ENCODE assay signal across 20 cellular contexts in genomic region chr2:25597881-25598280, GRCh38.
"Had no signal": no experiment of that assay in that cellular context is flagged by ENCODE, and none has a peak within 500 bp of the region (broad histone marks: within the 10 kb centered on the region; RNA-seq: fewer than 3 reads in every experiment).

No MANE protein-coding gene starts in this region.

- H3K79me2 ChIP-seq: parathyroid adenoma had no signal

- H3K9me3 ChIP-seq: gastrocnemius medialis, mucosa of descending colon, neutrophil, suprapubic skin had no signal

- ATAC-seq: gastrocnemius medialis, mucosa of descending colon had no signal

- H3K9me3 Mint-ChIP-seq: activated CD4-positive, alpha-beta memory T cell treated with anti-CD3 and anti-CD28 coated beads, Interleukin-2, amount 10 ng/mL, durations not matched to agents 7 days and 5 days; endodermal cell; natural killer cell; type B pancreatic cell had no signal

- FAIRE-seq: islet of Langerhans had no signal

- H3K27me3 Mint-ChIP-seq: activated CD4-positive, alpha-beta memory T cell treated with anti-CD3 and anti-CD28 coated beads, Interleukin-2, amount 10 ng/mL, durations not matched to agents 7 days and 5 days; type B pancreatic cell had no signal

- H3K36me3 ChIP-seq: gastrocnemius medialis, neutrophil, suprapubic skin had no signal

- H3K27ac ChIP-seq: gastrocnemius medialis, neutrophil, parathyroid adenoma, suprapubic skin had no signal

- H3K4me1 ChIP-seq: gastrocnemius medialis, parathyroid adenoma, suprapubic skin had no signal

- H3K4me3 ChIP-seq: gastrocnemius medialis, mucosa of descending colon, suprapubic skin had no signal

- H3K9ac ChIP-seq: parathyroid adenoma had no signal

- H3K4me1 Mint-ChIP-seq: natural killer cell had no signal

- H3K27ac Mint-ChIP-seq: activated CD4-positive, alpha-beta memory T cell treated with anti-CD3 and anti-CD28 coated beads, Interleukin-2, amount 10 ng/mL, durations not matched to agents 7 days and 5 days; endodermal cell; natural killer cell; type B pancreatic cell had no signal

- DNase-seq: activated CD4-positive, alpha-beta memory T cell treated with anti-CD3 and anti-CD28 coated beads, Interleukin-2, amount 10 ng/mL, durations not matched to agents 7 days and 5 days; activated CD4-positive, CD25-positive, alpha-beta regulatory T cell treated with anti-CD3 and anti-CD28 coated beads, Interleukin-2, amount 50 U/mL, for 72 hours; activated CD8-positive, alpha-beta memory T cell treated with anti-CD3 and anti-CD28 coated beads, Interleukin-2, amount 50 U/mL, for 48 hours; activated naive CD4-positive, alpha-beta T cell treated with Interleukin-2 at 50 U/mL for 16 hours; aorta; cerebellar nuclear complex; endodermal cell; gastrocnemius medialis; mammary epithelial cell; mucosa of descending colon; natural killer cell; retina; stimulated activated CD4-positive, alpha-beta T cell treated with anti-CD3 and anti-CD28 coated beads, Interleukin-2, amount 100 ng/mL, for 48 hours; stimulated activated naive CD4-positive, alpha-beta T cell treated with Interleukin-2 at 50 U/mL for 16 hours; T1000 had no signal

- H3K27me3 ChIP-seq: gastrocnemius medialis, neutrophil, suprapubic skin had no signal

- H3K4me3 Mint-ChIP-seq: activated CD4-positive, alpha-beta memory T cell treated with anti-CD3 and anti-CD28 coated beads, Interleukin-2, amount 10 ng/mL, durations not matched to agents 7 days and 5 days; endodermal cell; natural killer cell; type B pancreatic cell had no signal

- H2AFZ ChIP-seq: parathyroid adenoma had no signal

- H3K36me3 Mint-ChIP-seq: natural killer cell had no signal
